16 cellular contexts compared by ENCODE assay signal in the genomic region with DNA sequence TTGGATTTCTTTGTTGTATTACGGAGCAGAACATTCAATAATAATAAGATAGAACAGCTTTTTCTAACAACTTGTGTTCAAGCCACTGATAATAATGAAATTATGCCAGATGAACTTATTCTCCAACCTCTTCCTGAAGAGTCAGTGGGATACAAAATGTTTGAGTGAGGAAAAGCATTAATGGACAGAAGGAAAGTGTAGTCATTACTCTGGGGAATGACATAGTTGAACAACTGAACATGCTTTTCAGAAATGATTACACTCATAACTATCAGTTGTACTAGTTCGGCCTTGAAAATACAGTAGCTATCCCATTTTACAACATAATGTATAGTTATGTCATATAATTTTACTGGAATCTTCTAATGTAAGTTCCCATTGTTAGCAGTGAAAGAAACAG. TPM values are rescaled to one million over a fixed set of nuclear protein-coding genes. Genes with fewer than 3 reads are reported as not detected.
DNase-seq lines count a peak whose midpoint lies in the region; ATAC-seq and TF ChIP-seq lines count a peak whose summit lies in the region.
"Had no signal": no experiment of that assay in that cellular context is flagged by ENCODE, and none has a peak within 500 bp of the region (broad histone marks: within the 10 kb centered on the region; RNA-seq: fewer than 3 reads in every experiment).

No MANE protein-coding gene starts in this region.

- H3K4me2 ChIP-seq in neural cell (ENCODE audit: low read length), result no peak overlapping the region
- H3K4me2 ChIP-seq: BLaER1 had no signal

- DNase-seq in HFFc6 (no peak), SK-N-MC (ENCODE audit: low read depth, low spot score) (no peak), SIG-M5 (lab: John Stamatoyannopoulos, UW) (no peak), kidney glomerular epithelial cell (lab: John Stamatoyannopoulos, UW) (no peak), upper lobe of left lung (no peak), NCI-H128 (lab: John Stamatoyannopoulos, UW; ENCODE audit: unreplicated experiment) (no peak)
- DNase-seq: 8988T; Calu3; CD8-positive, alpha-beta T cell; DMS79 treated with DMSO at 0.1 percent for 48 hours; GF-D8; GOT3; H9 had no signal

- no peak for TF ChIP-seq POLR2A in upper lobe of left lung (IDR thresholded peaks at IDR 0.05)

- peaks cover 26% of the 10 kb centered on the region for H3K36me3 Mint-ChIP-seq in HFFc6 (ENCODE audit: low read depth)
- H3K36me3 Mint-ChIP-seq: CD14-positive monocyte; CD8-positive, alpha-beta T cell had no signal

- H2AFZ ChIP-seq in neural cell (ENCODE audit: low read depth, low read length), result no peak overlapping the region

- ATAC-seq in upper lobe of left lung (ENCODE audit: low FRiP score in 2 of 2), result no peak
- ATAC-seq: CD8-positive, alpha-beta T cell had no signal

- no peaks in the 10 kb centered on the region for H3K9me3 ChIP-seq in SK-N-MC (ENCODE audit: low read depth, low read length)
- no peaks in the 10 kb centered on the region for H3K9me3 ChIP-seq in neural cell (ENCODE audit: low read length)
- H3K9me3 ChIP-seq in upper lobe of left lung, result no peaks in the 10 kb centered on the region
- H3K9me3 ChIP-seq: BLaER1 had no signal

- H3K4me3 Mint-ChIP-seq in HFFc6, result no peak overlapping the region
- H3K4me3 Mint-ChIP-seq: CD14-positive monocyte; CD8-positive, alpha-beta T cell; H9 had no signal

- no peaks in the 10 kb centered on the region for H3K27me3 ChIP-seq in neural cell (ENCODE audit: insufficient read depth, low read depth, low read length)
- H3K27me3 ChIP-seq in upper lobe of left lung, result no peaks in the 10 kb centered on the region
- H3K27me3 ChIP-seq: BLaER1 had no signal

- H3K9ac ChIP-seq in SK-N-MC (ENCODE audit: insufficient read length), result no peak overlapping the region
- no peak overlapping the region for H3K9ac ChIP-seq in neural cell (ENCODE audit: low read length)
- H3K9ac ChIP-seq: BLaER1 had no signal

- TF ChIP-seq EP300 in neural cell (conservative IDR thresholded peaks at IDR 0.05; ENCODE audit: poor library complexity, severe bottlenecking) (no peak), upper lobe of left lung (IDR thresholded peaks at IDR 0.05) (no peak)

- H4K20me1 ChIP-seq in neural cell (ENCODE audit: insufficient read depth), result no peaks in the 10 kb centered on the region
- H4K20me1 ChIP-seq: BLaER1 had no signal

- peaks cover 7% of the 10 kb centered on the region for H3K79me2 ChIP-seq in neural cell (replicated peaks; ENCODE audit: insufficient read depth, low read length)

- no peaks in the 10 kb centered on the region for H3K4me1 ChIP-seq in upper lobe of left lung

- peaks cover 3% of the 10 kb centered on the region; the same call in 1 of the 2 replicates for H3K36me3 ChIP-seq in SK-N-MC (ENCODE audit: insufficient read depth, low read length)
- H3K36me3 ChIP-seq in neural cell (ENCODE audit: insufficient read depth, low read length), result no peaks in the 10 kb centered on the region
- no peaks in the 10 kb centered on the region for H3K36me3 ChIP-seq in upper lobe of left lung
- H3K36me3 ChIP-seq: BLaER1 had no signal

- H3K4me3 ChIP-seq in SK-N-MC, result no peak overlapping the region
- H3K4me3 ChIP-seq in neural cell (ENCODE audit: low read length), result no peak overlapping the region
- H3K4me3 ChIP-seq in upper lobe of left lung, result no peak overlapping the region
- H3K4me3 ChIP-seq: BLaER1 had no signal

- no peaks in the 10 kb centered on the region for H3F3A ChIP-seq in neural cell (ENCODE audit: insufficient read depth, low read length, poor library complexity, severe bottlenecking)

- H3K27ac ChIP-seq in SK-N-MC (peak overlapping the region; percentile 62), neural cell (ENCODE audit: low read length) (no peak overlapping the region), upper lobe of left lung (no peak overlapping the region)
- H3K27ac ChIP-seq: BLaER1 had no signal

- no peak for TF ChIP-seq RAD21 in neural cell (conservative IDR thresholded peaks at IDR 0.05)

- TF ChIP-seq CTCF in HFFc6 (IDR thresholded peaks at IDR 0.05) (no peak), neural cell (IDR thresholded peaks at IDR 0.05; ENCODE audit: poor library complexity, severe bottlenecking) (no peak), upper lobe of left lung (IDR thresholded peaks at IDR 0.05) (no peak)

- H3K27ac Mint-ChIP-seq in HFFc6, result 0 out of 2 replicates have a peak overlapping the region, but pooled peaks have one; percentile 24
- H3K27ac Mint-ChIP-seq: CD14-positive monocyte; CD8-positive, alpha-beta T cell; H9 had no signal

- peaks cover 79% of the 10 kb centered on the region for H3K4me1 Mint-ChIP-seq in HFFc6 (ENCODE audit: low read depth)

- H3K27me3 Mint-ChIP-seq in HFFc6 (ENCODE audit: insufficient read depth), result no peaks in the 10 kb centered on the region

- WGBS in upper lobe of left lung, 2 donors, result 90 to 93% methylated on average over 2 of the region's 2 CpGs

- no peaks in the 10 kb centered on the region for H3K9me3 Mint-ChIP-seq in HFFc6
- H3K9me3 Mint-ChIP-seq: CD14-positive monocyte; CD8-positive, alpha-beta T cell; H9 had no signal

- H3K9me2 ChIP-seq in neural cell (ENCODE audit: insufficient read depth, low read length), result no peaks in the 10 kb centered on the region

TF ChIP-seq in neural cell, 6 proteins besides CTCF, POLR2A, EP300 and RAD21:
- TF ChIP-seq TAF1 (IDR thresholded peaks at IDR 0.05; ENCODE audit: low read depth) (no peak), POLR2AphosphoS5 (IDR thresholded peaks at IDR 0.05) (peak; percentile 67), REST (IDR thresholded peaks at IDR 0.05; ENCODE audit: borderline replicate concordance) (peak; percentile 94)

RNA-seq across cellular contexts. Expression of gene ALCAM, which starts 55.9 kb away (rescaled TPM):
- total RNA-seq in HFFc6 (2021; fragmentation: NEBNext Ultra II Directional; extraction: Animal tissue kit (Norgen Biotek cat#: 25700)), result 100 to 1,000 TPM; 307 to 420 (median 361) TPM
- polyA plus RNA-seq in neural cell, result 85.5 and 94.7 TPM in 2 replicates
- polyA minus RNA-seq in neural cell, result 178 and 221 TPM in 2 replicates
- total RNA-seq in upper lobe of left lung, result 100 to 1,000 TPM; 129 to 390 (median 186) TPM
